Comparison of ENCODE assay signal across 8 cellular contexts in genomic region chr3:45226206-45226915, GRCh38. TPM values are rescaled to one million over a fixed set of nuclear protein-coding genes. Genes with fewer than 3 reads are reported as not detected.
DNase-seq lines count a peak whose midpoint lies in the region; ATAC-seq and TF ChIP-seq lines count a peak whose summit lies in the region.

Gene TMEM158, minus strand, starts transcription at chr3:45226287. Its CDS starts 260 bp downstream, at chr3:45226027.

- no peaks in the 10 kb centered on the region for H3K36me3 Mint-ChIP-seq in mesothelial cell of epicardium

- TF ChIP-seq CTCF in GM13976 (IDR thresholded peaks at IDR 0.05; ENCODE audit: borderline replicate concordance, control extremely low read depth, extremely low read depth, insufficient read depth, missing control alignments) = no peak
- TF ChIP-seq CTCF in mesothelial cell of epicardium (IDR thresholded peaks at IDR 0.05; ENCODE audit: unreplicated experiment) = no peak

- peaks cover 20% of the 10 kb centered on the region for H3K4me1 Mint-ChIP-seq in mesothelial cell of epicardium

- H3K27ac Mint-ChIP-seq in mesothelial cell of epicardium = no peak within 1 kb of the TSS

- H3K4me3 Mint-ChIP-seq in mesothelial cell of epicardium = peak within 1 kb of the TSS; percentile 71

- DNase-seq in GM13976 (ENCODE audit: low spot score) (peak; percentile 94), NCI-H526 (lab: John Stamatoyannopoulos, UW) (peak; percentile 22 to 78), mesothelial cell of epicardium (ENCODE audit: low spot score in 2 of 2, unreplicated experiment in 2 of 2) (peak; percentile 74 to 77)
- DNase-seq in activated CD8-positive, alpha-beta memory T cell treated with anti-CD3 and anti-CD28 coated beads, Interleukin-2, amount 50 U/mL, for 1 hour (ENCODE audit: extremely low read depth) = peak; percentile 17
- peak; percentile 47 for DNase-seq in stimulated activated CD8-positive, alpha-beta memory T cell treated with anti-CD3 and anti-CD28 coated beads, Interleukin-15, amount 100 ng/mL, for 1 hour (ENCODE audit: low read depth)

- peaks cover 80% of the 10 kb centered on the region for H3K27me3 Mint-ChIP-seq in mesothelial cell of epicardium (ENCODE audit: low read depth)

- in situ Hi-C loops in GM13976 (cut with MboI; ENCODE audit: low sequenced_read_pairs, unreplicated experiment) (no loop called here), endometrial microvascular endothelial cells (cut with HindIII; ENCODE audit: inconsistent ontology term, low pct_unique_long_range_greater_than_20kb, low sequenced_read_pairs) (no loop called here)

- no peaks in the 10 kb centered on the region for H3K9me3 Mint-ChIP-seq in mesothelial cell of epicardium

- ATAC-seq in HG02610 (IDR thresholded peaks at IDR 0.05; ENCODE audit: unreplicated experiment) (peak; percentile 80), GM19467 (IDR thresholded peaks at IDR 0.05; ENCODE audit: unreplicated experiment) (no peak)

RNA-seq across cellular contexts. Expression of gene TMEM158, which starts in this region (rescaled TPM):
- total RNA-seq in endometrial microvascular endothelial cells (ENCODE audit: inconsistent ontology term) = 14.9 TPM
- total RNA-seq in mesothelial cell of epicardium = 3.6 to 5.1 TPM (median 4.3 TPM) in 3 replicates

Comparison
In these comparisons a context has a peak if more than half of its experiments do, and no peak if none do; other contexts are left out.
1. DNase-seq: peak in every context shown above with its lines; median percentile 94 in GM13976; 76 in mesothelial cell of epicardium; 50 in NCI-H526; 47 in stimulated activated CD8-positive, alpha-beta memory T cell treated with anti-CD3 and anti-CD28 coated beads, Interleukin-15, amount 100 ng/mL, for 1 hour; 17 in activated CD8-positive, alpha-beta memory T cell treated with anti-CD3 and anti-CD28 coated beads, Interleukin-2, amount 50 U/mL, for 1 hour.